In genomic region chr11:86559311-86559945, GRCh38 we compare ENCODE assay signal across 9 cellular contexts.
A peak's percentile ranks its signal among the peaks of the same experiment; 100 is the strongest.
DNase-seq lines count a peak whose midpoint lies in the region; ATAC-seq and TF ChIP-seq lines count a peak whose summit lies in the region.
"Had no signal": no experiment of that assay in that cellular context is flagged by ENCODE, and none has a peak within 500 bp of the region (broad histone marks: within the 10 kb centered on the region; RNA-seq: fewer than 3 reads in every experiment).

No MANE protein-coding gene starts in this region.

- ATAC-seq in GM19467 (IDR thresholded peaks at IDR 0.05; ENCODE audit: unreplicated experiment) = no peak

- no peak for TF ChIP-seq CTCF in cardiac fibroblast (IDR thresholded peaks at IDR 0.05; ENCODE audit: low read depth, low read length)

- H3K4me3 ChIP-seq in cardiac fibroblast (replicated peaks in 1 of 2; ENCODE audit: low read depth in 2 of 2, low read length in 2 of 2) (no peak overlapping the region), skin epidermis (no peak overlapping the region)

- DNase-seq in GM04504 (ENCODE audit: low read depth) (peak; percentile 52), cardiac fibroblast (ENCODE audit: low read depth in 2 of 2) (peak; percentile 90 to 95), islet precursor cell (peak; percentile 90), NCI-H146 (lab: John Stamatoyannopoulos, UW) (no peak), SKM-1 treated with dmso at 0.1 percent for 144 hours (lab: John Stamatoyannopoulos, UW; ENCODE audit: unreplicated experiment) (no peak)
- DNase-seq in activated CD4-positive, alpha-beta T cell treated with anti-CD3 and anti-CD28 coated beads for 4 hours = no peak
- DNase-seq: DMS 273 treated with DMSO at 0.1 percent for 48 hours had no signal

- peak overlapping the region in 18 of 21 experiments; percentile 5 to 84 (median 47) for H3K27ac ChIP-seq in skin epidermis

Comparison
In these comparisons a context has a peak if more than half of its experiments do, and no peak if none do; other contexts are left out.
1. DNase-seq: peak in GM04504 (single experiment), cardiac fibroblast (2 of 2) and islet precursor cell (single experiment); none in activated CD4-positive, alpha-beta T cell treated with anti-CD3 and anti-CD28 coated beads for 4 hours (0 of 2), NCI-H146 (single experiment) and SKM-1 treated with dmso at 0.1 percent for 144 hours (single experiment).